ENCODE assay signal across 8 cellular contexts in the genomic region with DNA sequence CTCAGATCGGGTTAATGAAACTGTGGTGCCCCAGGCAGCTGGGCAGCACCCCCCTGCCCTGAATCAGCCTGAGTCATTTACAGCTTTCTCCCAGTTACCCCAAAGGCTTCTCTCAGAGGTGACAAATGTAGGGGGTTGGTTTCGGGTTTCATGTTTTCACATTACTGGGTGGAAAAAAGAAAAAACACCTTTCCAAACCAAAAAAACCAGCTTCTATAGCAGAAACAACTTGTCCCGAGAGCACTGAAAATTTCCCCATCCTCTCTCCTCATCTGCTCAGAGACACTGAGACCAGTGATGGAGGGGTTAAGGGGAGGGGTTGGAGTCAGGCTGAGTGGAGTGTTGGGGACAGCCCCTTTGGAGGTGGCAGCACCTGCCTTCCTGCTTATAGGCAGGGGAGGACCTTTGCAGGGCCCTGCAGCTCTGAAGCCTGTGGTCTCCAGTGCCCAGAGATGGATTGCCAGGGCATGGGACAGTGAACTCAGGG. TPM values are rescaled to one million over a fixed set of nuclear protein-coding genes. Genes with fewer than 3 reads are reported as not detected.
DNase-seq lines count a peak whose midpoint lies in the region; ATAC-seq and TF ChIP-seq lines count a peak whose summit lies in the region.

No MANE protein-coding gene starts in this region.

- 77 to 90% methylated on average over 2 to 3 of the region's 3 CpGs for WGBS in transverse colon (ENCODE audit: low coverage in 1 of 2), 2 donors

- H3K4me1 ChIP-seq in CD4-positive, CD25-positive, alpha-beta regulatory T cell (ENCODE audit: control insufficient read depth, insufficient read depth, low read length, poor library complexity, severe bottlenecking): peaks cover 46% of the 10 kb centered on the region
- H3K4me1 ChIP-seq in gastrocnemius medialis (peaks cover 66 to 74% of the 10 kb centered on the region in 2 donors), transverse colon (peaks cover 14 to 20% (median 18%) of the 10 kb centered on the region in 4 donors)

- H3K9me3 Mint-ChIP-seq in CD4-positive, CD25-positive, alpha-beta regulatory T cell: no peaks in the 10 kb centered on the region
- no peaks in the 10 kb centered on the region for H3K9me3 Mint-ChIP-seq in activated CD8-positive, alpha-beta T cell treated with anti-CD3 and anti-CD28 coated beads for 36 hours

- no peaks in the 10 kb centered on the region for H3K9me3 ChIP-seq in CD4-positive, CD25-positive, alpha-beta regulatory T cell (ENCODE audit: control insufficient read depth in 2 of 2, low read length in 2 of 2)
- no peaks in the 10 kb centered on the region for H3K9me3 ChIP-seq in gastrocnemius medialis
- no peaks in the 10 kb centered on the region for H3K9me3 ChIP-seq in transverse colon

- H3K36me3 ChIP-seq in CD4-positive, CD25-positive, alpha-beta regulatory T cell (ENCODE audit: control insufficient read depth, insufficient read depth, low read length): peaks cover 29% of the 10 kb centered on the region
- H3K36me3 ChIP-seq in gastrocnemius medialis: peaks cover 0 to 27% of the 10 kb centered on the region in 2 donors
- peaks cover 0 to 20% (median 8%) of the 10 kb centered on the region in 4 donors for H3K36me3 ChIP-seq in transverse colon

- TF ChIP-seq CTCF in activated CD8-positive, alpha-beta T cell treated with anti-CD3 and anti-CD28 coated beads for 36 hours (IDR thresholded peaks at IDR 0.05): no peak
- TF ChIP-seq CTCF in gastrocnemius medialis (IDR thresholded peaks at IDR 0.05 in 4 of 5, conservative IDR thresholded peaks at IDR 0.05 in 1 of 5) (no peak), transverse colon (IDR thresholded peaks at IDR 0.05) (no peak), omental fat pad (IDR thresholded peaks at IDR 0.05) (no peak)

- peak in 1 of 3 donors; percentile 63 for DNase-seq in CD4-positive, CD25-positive, alpha-beta regulatory T cell
- peak; percentile 86 for DNase-seq in activated CD8-positive, alpha-beta T cell treated with anti-CD3 and anti-CD28 coated beads for 36 hours
- DNase-seq in gastrocnemius medialis (peak in 1 of 2 donors; percentile 33), SK-N-DZ (ENCODE audit: low spot score) (no peak), transverse colon (no peak), omental fat pad (ENCODE audit: low spot score) (no peak)

- CTCF ChIA-PET in activated CD8-positive, alpha-beta T cell treated with anti-CD3 and anti-CD28 coated beads for 36 hours (lab: Charles Lee): interaction anchor here (0.7 to 7.3 kb wide), 8 partner anchors 10 to 807 kb away, joined by 3 to 105 read pairs (median 3); no protein-coding TSS in a partner anchor

- peak overlapping the region; percentile 14 to 89 (median 68) for H3K27ac Mint-ChIP-seq in CD4-positive, CD25-positive, alpha-beta regulatory T cell
- H3K27ac Mint-ChIP-seq in activated CD8-positive, alpha-beta T cell treated with anti-CD3 and anti-CD28 coated beads for 36 hours: peak overlapping the region; percentile 89

- POLR2A ChIA-PET in activated CD8-positive, alpha-beta T cell treated with anti-CD3 and anti-CD28 coated beads for 36 hours (lab: Charles Lee): interaction anchor here (0.7 to 7.7 kb wide), 11 partner anchors 10 to 532 kb away, joined by 3 to 69 read pairs (median 5); a partner anchor contains a TSS

- H3K4me3 Mint-ChIP-seq in CD4-positive, CD25-positive, alpha-beta regulatory T cell: peak overlapping the region in 1 of 4 donors; percentile 42
- H3K4me3 Mint-ChIP-seq in activated CD8-positive, alpha-beta T cell treated with anti-CD3 and anti-CD28 coated beads for 36 hours: peak overlapping the region; percentile 8

- no peaks in the 10 kb centered on the region for H3K27me3 Mint-ChIP-seq in CD4-positive, CD25-positive, alpha-beta regulatory T cell
- no peaks in the 10 kb centered on the region for H3K27me3 Mint-ChIP-seq in activated CD8-positive, alpha-beta T cell treated with anti-CD3 and anti-CD28 coated beads for 36 hours

- TF ChIP-seq EP300 in transverse colon (IDR thresholded peaks at IDR 0.05; ENCODE audit: low read depth): no peak

- peak overlapping the region; percentile 30 for H3K27ac ChIP-seq in CD4-positive, CD25-positive, alpha-beta regulatory T cell (ENCODE audit: insufficient read depth, low read length, poor library complexity, severe bottlenecking)
- peak overlapping the region; percentile 76 to 100 (median 84) for H3K27ac ChIP-seq in gastrocnemius medialis
- H3K27ac ChIP-seq in transverse colon: no peak overlapping the region

- TF ChIP-seq POLR2A in GM19099 (IDR thresholded peaks at IDR 0.05; ENCODE audit: extremely low read depth, insufficient read length, low read depth) (peak; percentile 39), gastrocnemius medialis (IDR thresholded peaks at IDR 0.05) (no peak), transverse colon (IDR thresholded peaks at IDR 0.05) (no peak)

- no peak overlapping the region for H3K4me3 ChIP-seq in CD4-positive, CD25-positive, alpha-beta regulatory T cell (ENCODE audit: low read depth, low read length)
- H3K4me3 ChIP-seq in gastrocnemius medialis: no peak overlapping the region
- H3K4me3 ChIP-seq in transverse colon: no peak overlapping the region

- no peaks in the 10 kb centered on the region for H3K27me3 ChIP-seq in CD4-positive, CD25-positive, alpha-beta regulatory T cell (ENCODE audit: control insufficient read depth, insufficient read depth, low read length)
- H3K27me3 ChIP-seq in gastrocnemius medialis: no peaks in the 10 kb centered on the region
- H3K27me3 ChIP-seq in transverse colon: peaks cover 8% of the 10 kb centered on the region

- peaks cover 11 to 53% (median 37%) of the 10 kb centered on the region in 4 donors for H3K4me1 Mint-ChIP-seq in CD4-positive, CD25-positive, alpha-beta regulatory T cell
- H3K4me1 Mint-ChIP-seq in activated CD8-positive, alpha-beta T cell treated with anti-CD3 and anti-CD28 coated beads for 36 hours (ENCODE audit: low read depth): peaks cover 56% of the 10 kb centered on the region

- intact Hi-C loops in activated CD8-positive, alpha-beta T cell treated with anti-CD3 and anti-CD28 coated beads for 36 hours (cut with micrococcal nuclease): no loop called here
- intact Hi-C loops in gastrocnemius medialis (cut with DNase I; ENCODE audit: low total_unique reads) (loop anchor here (5.0 to 10.0 kb wide), 2 partner anchors 81 to 333 kb away; a partner anchor contains a TSS), transverse colon (cut with DNase I; ENCODE audit: low total_unique reads) (no loop called here)

- peaks cover 9% of the 10 kb centered on the region for H3K36me3 Mint-ChIP-seq in CD4-positive, CD25-positive, alpha-beta regulatory T cell
- peaks cover 19% of the 10 kb centered on the region for H3K36me3 Mint-ChIP-seq in activated CD8-positive, alpha-beta T cell treated with anti-CD3 and anti-CD28 coated beads for 36 hours (ENCODE audit: low read depth)

- peak; percentile 44 to 46 for ATAC-seq in CD4-positive, CD25-positive, alpha-beta regulatory T cell (ENCODE audit: low read depth in 2 of 2)
- peak; percentile 80 for ATAC-seq in HG03066 (IDR thresholded peaks at IDR 0.05; ENCODE audit: low read depth, unreplicated experiment)
- ATAC-seq in activated CD8-positive, alpha-beta T cell treated with anti-CD3 and anti-CD28 coated beads for 36 hours: peak; percentile 88
- no peak for ATAC-seq in gastrocnemius medialis
- no peak for ATAC-seq in omental fat pad (ENCODE audit: low FRiP score)

- in situ Hi-C loops in gastrocnemius medialis (cut with MboI; ENCODE audit: low sequenced_read_pairs in 4 of 4): no loop called here
- in situ Hi-C loops in transverse colon (cut with MboI; ENCODE audit: low pct_ligation_motif_present in 1 of 4, low pct_unique_long_range_greater_than_20kb in 1 of 4, low sequenced_read_pairs in 3 of 4): loop anchor here in 2 of 4 donors (10.0 to 25.0 kb wide), 2 partner anchors 807 to 809 kb away; no protein-coding TSS in a partner anchor

RNA-seq across cellular contexts. Expression of a gene that starts 15.6 kb away (rescaled TPM):
- total RNA-seq in CD4-positive, CD25-positive, alpha-beta regulatory T cell: 12.3 TPM
- polyA plus RNA-seq in CD4-positive, CD25-positive, alpha-beta regulatory T cell: 10 to 100 TPM; 21.0 to 31.1 (median 24.9) TPM
- total RNA-seq in activated CD8-positive, alpha-beta T cell treated with anti-CD3 and anti-CD28 coated beads for 36 hours: 10 to 100 TPM; 58.1 to 60.6 TPM
- total RNA-seq in gastrocnemius medialis (100 to 1,000 TPM; 141 to 206 (median 186) TPM), transverse colon (10 to 100 TPM in 2 of 4 donors, 1 to 10 TPM in 2; 3.2 to 22.2 (median 15.3) TPM), omental fat pad (10 to 100 TPM; 25.1 to 55.2 (median 30.4) TPM)
- 95.0 and 95.5 TPM in 2 replicates for polyA plus RNA-seq in SK-N-DZ (2014; cell fraction: cytosol; rRNA removed)
- polyA plus RNA-seq in SK-N-DZ (2014; cell fraction: nucleus; rRNA removed): 36.9 and 51.2 TPM in 2 replicates

RNA-seq across cellular contexts. Expression of a gene that starts 18.4 kb away (rescaled TPM):
- total RNA-seq in CD4-positive, CD25-positive, alpha-beta regulatory T cell: 1.7 TPM
- polyA plus RNA-seq in CD4-positive, CD25-positive, alpha-beta regulatory T cell: under 1 TPM; 0.11 to 0.49 (median 0.32) TPM
- total RNA-seq in activated CD8-positive, alpha-beta T cell treated with anti-CD3 and anti-CD28 coated beads for 36 hours: under 1 TPM in 1 of 2 experiments, not detected in 1; 0.16 TPM
- total RNA-seq in gastrocnemius medialis (1 to 10 TPM in 1 of 4 donors, under 1 TPM in 3; 0.13 to 2.3 (median 0.69) TPM), transverse colon (not detected), omental fat pad (under 1 TPM in 1 of 4 donors, not detected in 3; 0.19 TPM)
- 0.96 and 1.3 TPM in 2 replicates for polyA plus RNA-seq in SK-N-DZ (2014; cell fraction: cytosol; rRNA removed)
- polyA plus RNA-seq in SK-N-DZ (2014; cell fraction: nucleus; rRNA removed): 0.52 and 0.62 TPM in 2 replicates

RNA-seq across cellular contexts. Expression of a gene that starts 22.8 kb away (rescaled TPM):
- 4.6 TPM for total RNA-seq in CD4-positive, CD25-positive, alpha-beta regulatory T cell
- polyA plus RNA-seq in CD4-positive, CD25-positive, alpha-beta regulatory T cell: 10 to 100 TPM; 11.2 to 20.8 (median 13.3) TPM
- total RNA-seq in activated CD8-positive, alpha-beta T cell treated with anti-CD3 and anti-CD28 coated beads for 36 hours: 10 to 100 TPM; 26.6 to 26.7 TPM
- total RNA-seq in gastrocnemius medialis (1,000 to 10,000 TPM in 2 of 4 donors, 100 to 1,000 TPM in 2; 725 to 1,282 (median 1,051) TPM), transverse colon (10 to 100 TPM in 3 of 4 donors, 1 to 10 TPM in 1; 3.0 to 19.1 (median 12.2) TPM), omental fat pad (10 to 100 TPM in 3 of 4 donors, 1 to 10 TPM in 1; 9.2 to 27.6 (median 16.4) TPM)
- 8.5 and 9.1 TPM in 2 replicates for polyA plus RNA-seq in SK-N-DZ (2014; cell fraction: cytosol; rRNA removed)
- 8.7 and 10.1 TPM in 2 replicates for polyA plus RNA-seq in SK-N-DZ (2014; cell fraction: nucleus; rRNA removed)

RNA-seq across cellular contexts. Expression of a gene that starts 38.3 kb away (rescaled TPM):
- total RNA-seq in CD4-positive, CD25-positive, alpha-beta regulatory T cell: 47.6 TPM
- polyA plus RNA-seq in CD4-positive, CD25-positive, alpha-beta regulatory T cell: 100 to 1,000 TPM in 3 of 4 donors, 10 to 100 TPM in 1; 90.6 to 118 (median 105) TPM
- total RNA-seq in activated CD8-positive, alpha-beta T cell treated with anti-CD3 and anti-CD28 coated beads for 36 hours: 10 to 100 TPM; 94.9 to 96.7 TPM
- total RNA-seq in gastrocnemius medialis (10 to 100 TPM; 23.0 to 41.4 (median 34.8) TPM), transverse colon (10 to 100 TPM; 17.7 to 55.0 (median 39.5) TPM), omental fat pad (10 to 100 TPM; 37.0 to 76.6 (median 50.4) TPM)
- polyA plus RNA-seq in SK-N-DZ (2014; cell fraction: cytosol; rRNA removed): 104 and 138 TPM in 2 replicates
- polyA plus RNA-seq in SK-N-DZ (2014; cell fraction: nucleus; rRNA removed): 89.0 and 153 TPM in 2 replicates

Comparison
In these comparisons a context has a peak if more than half of its experiments do, and no peak if none do; other contexts are left out.
1. ATAC-seq: peak in CD4-positive, CD25-positive, alpha-beta regulatory T cell (2 of 2), HG03066 (single experiment) and activated CD8-positive, alpha-beta T cell treated with anti-CD3 and anti-CD28 coated beads for 36 hours (single experiment); none in gastrocnemius medialis (0 of 2) and omental fat pad (single experiment).
2. H3K27ac ChIP-seq: peak in CD4-positive, CD25-positive, alpha-beta regulatory T cell (single experiment) and gastrocnemius medialis (4 of 4); none in transverse colon (0 of 4).
3. RNA of a gene that starts 22.8 kb away (total RNA-seq): 725 to 1,282 TPM in gastrocnemius medialis; 26.6 to 26.7 TPM in activated CD8-positive, alpha-beta T cell treated with anti-CD3 and anti-CD28 coated beads for 36 hours, 9.2 to 27.6 TPM in omental fat pad, 3.0 to 19.1 TPM in transverse colon and 4.6 TPM in CD4-positive, CD25-positive, alpha-beta regulatory T cell (single experiment); every median in the first group is over 10 times any median in the second.